In genomic region chrX:43974076-43974475, GRCh38 we compare ENCODE assay signal across 16 cellular contexts. TPM values are rescaled to one million over a fixed set of nuclear protein-coding genes. Genes with fewer than 3 reads are reported as not detected.
DNase-seq lines count a peak whose midpoint lies in the region; ATAC-seq and TF ChIP-seq lines count a peak whose summit lies in the region.
"Had no signal": no experiment of that assay in that cellular context is flagged by ENCODE, and none has a peak within 500 bp of the region (broad histone marks: within the 10 kb centered on the region; RNA-seq: fewer than 3 reads in every experiment).

No MANE protein-coding gene starts in this region.

- no peaks in the 10 kb centered on the region for H3K36me3 Mint-ChIP-seq in CD4-positive, alpha-beta T cell (ENCODE audit: low read depth)
- no peaks in the 10 kb centered on the region for H3K36me3 Mint-ChIP-seq in natural killer cell treated with Interleukin-12 subunit alpha and Interleukin-12 subunit beta and Interleukin-15 and Interleukin-18, amount 100 ng/mL, for 72 hours

- no peak for TF ChIP-seq CTCF in CD4-positive, alpha-beta T cell (IDR thresholded peaks at IDR 0.05)
- TF ChIP-seq CTCF in GM20000 (IDR thresholded peaks at IDR 0.05; ENCODE audit: extremely low read depth, missing control alignments): no peak

- H3K4me3 Mint-ChIP-seq in CD4-positive, alpha-beta T cell: peak overlapping the region; percentile 81
- H3K4me3 Mint-ChIP-seq in natural killer cell treated with Interleukin-12 subunit alpha and Interleukin-12 subunit beta and Interleukin-15 and Interleukin-18, amount 100 ng/mL, for 72 hours: peak overlapping the region; percentile 65

- H3K27me3 Mint-ChIP-seq in CD4-positive, alpha-beta T cell: peaks cover 27% of the 10 kb centered on the region
- H3K27me3 Mint-ChIP-seq in natural killer cell treated with Interleukin-12 subunit alpha and Interleukin-12 subunit beta and Interleukin-15 and Interleukin-18, amount 100 ng/mL, for 72 hours: peaks cover 19 to 44% of the 10 kb centered on the region in 2 donors

- intact Hi-C loops in CD4-positive, alpha-beta T cell (cut with DNase I, micrococcal nuclease): no loop called here

- H3K27me3 ChIP-seq in CD4-positive, alpha-beta T cell (ENCODE audit: control insufficient read depth, insufficient read depth, low read length): peaks cover 19% of the 10 kb centered on the region
- peaks cover 33% of the 10 kb centered on the region for H3K27me3 ChIP-seq in HUES6 (ENCODE audit: control insufficient read depth, insufficient read depth, low read length)

- peaks cover 35% of the 10 kb centered on the region for H3K4me1 ChIP-seq in HUES6 (ENCODE audit: control insufficient read depth, insufficient read depth, low read length)
- H3K4me1 ChIP-seq: colonic mucosa had no signal

- no peak overlapping the region for H3K27ac Mint-ChIP-seq in CD4-positive, alpha-beta T cell
- no peak overlapping the region for H3K27ac Mint-ChIP-seq in natural killer cell treated with Interleukin-12 subunit alpha and Interleukin-12 subunit beta and Interleukin-15 and Interleukin-18, amount 100 ng/mL, for 72 hours
- H3K27ac Mint-ChIP-seq: activated CD4-positive, alpha-beta T cell treated with anti-CD3 and anti-CD28 coated beads, Interleukin-2, amount 10 ng/mL, durations not matched to agents 7 days and 5 days had no signal

- no peaks in the 10 kb centered on the region for H3K9me3 Mint-ChIP-seq in CD4-positive, alpha-beta T cell
- H3K9me3 Mint-ChIP-seq in natural killer cell treated with Interleukin-12 subunit alpha and Interleukin-12 subunit beta and Interleukin-15 and Interleukin-18, amount 100 ng/mL, for 72 hours: no peaks in the 10 kb centered on the region

- CTCF ChIA-PET in CD4-positive, alpha-beta T cell (lab: Charles Lee): no interaction called here

- ATAC-seq in CD4-positive, alpha-beta T cell (ENCODE audit: poor library complexity): no peak
- ATAC-seq in natural killer cell treated with Interleukin-12 subunit alpha and Interleukin-12 subunit beta and Interleukin-15 and Interleukin-18, amount 100 ng/mL, for 72 hours: no peak
- ATAC-seq in HG03520 (IDR thresholded peaks at IDR 0.05; ENCODE audit: unreplicated experiment): no peak

- H3K9me3 ChIP-seq in CD4-positive, alpha-beta T cell (ENCODE audit: control insufficient read depth, low read length): no peaks in the 10 kb centered on the region
- no peaks in the 10 kb centered on the region for H3K9me3 ChIP-seq in HUES6 (ENCODE audit: control insufficient read depth, insufficient read depth, low read depth, low read length)
- H3K9me3 ChIP-seq: colonic mucosa had no signal

- no peak overlapping the region for H3K9ac ChIP-seq in HUES6 (ENCODE audit: low read length)

- POLR2A ChIA-PET in CD4-positive, alpha-beta T cell (lab: Charles Lee): no interaction called here

- no peak for DNase-seq in CD4-positive, alpha-beta T cell
- DNase-seq in caudate nucleus (lab: John Stamatoyannopoulos, UW) (peak in 2 of 61 donors; percentile 12 to 45), GM20000 (ENCODE audit: low spot score) (no peak), NCI-H146 (lab: John Stamatoyannopoulos, UW) (no peak)
- no peak for DNase-seq in natural killer cell treated with Interleukin-12 subunit alpha and Interleukin-12 subunit beta and Interleukin-15 and Interleukin-18, amount 100 ng/mL, for 72 hours (ENCODE audit: low spot score)
- no peak for DNase-seq in central memory CD4-positive, alpha-beta T cell
- DNase-seq: activated CD4-positive, alpha-beta T cell treated with anti-CD3 and anti-CD28 coated beads, Interleukin-2, amount 10 ng/mL, durations not matched to agents 7 days and 5 days; activated naive CD4-positive, alpha-beta T cell treated with anti-CD3 and anti-CD28 coated beads, Interleukin-2, amount 50 U/mL, for 16 hours; colonic mucosa; KBM-7; mesendoderm; NCI-H1436 treated with DMSO at 0.1 percent for 48 hours; NCI-H510A treated with DMSO at 0.1 percent for 48 hours had no signal

- H3K4me3 ChIP-seq in HUES6 (ENCODE audit: low read depth, low read length): peak overlapping the region; percentile 59
- H3K4me3 ChIP-seq: colonic mucosa had no signal

- H3K27ac ChIP-seq in CD4-positive, alpha-beta T cell (ENCODE audit: low read depth, low read length): no peak overlapping the region
- H3K27ac ChIP-seq in HUES6 (ENCODE audit: low read depth, low read length): no peak overlapping the region
- H3K27ac ChIP-seq in caudate nucleus (ENCODE audit: low read depth, low read length): peak overlapping the region; percentile 89
- H3K27ac ChIP-seq: colonic mucosa had no signal

- peaks cover 17% of the 10 kb centered on the region for H3K4me1 Mint-ChIP-seq in CD4-positive, alpha-beta T cell (ENCODE audit: low read depth)
- peaks cover 5 to 8% of the 10 kb centered on the region in 2 donors for H3K4me1 Mint-ChIP-seq in natural killer cell treated with Interleukin-12 subunit alpha and Interleukin-12 subunit beta and Interleukin-15 and Interleukin-18, amount 100 ng/mL, for 72 hours (ENCODE audit: low read depth in 2 of 2)

- no peaks in the 10 kb centered on the region for H3K36me3 ChIP-seq in HUES6 (ENCODE audit: control insufficient read depth, insufficient read depth, low read length)
- H3K36me3 ChIP-seq: colonic mucosa had no signal

RNA-seq across cellular contexts. Expression of gene NDP, which starts 0.9 kb away (rescaled TPM):
- not detected for total RNA-seq in CD4-positive, alpha-beta T cell
- not detected for total RNA-seq in natural killer cell treated with Interleukin-12 subunit alpha and Interleukin-12 subunit beta and Interleukin-15 and Interleukin-18, amount 100 ng/mL, for 72 hours
- total RNA-seq: activated CD4-positive, alpha-beta T cell treated with anti-CD3 and anti-CD28 coated beads, Interleukin-2, amount 10 ng/mL, durations not matched to agents 7 days and 5 days; T-helper 1 cell treated with Interleukin-12 subunit alpha and Interleukin-12 subunit beta and Interleukin-4 antibody, amounts not matched to agents 30 ng/mL and 1 ng/mL, for 36 hours had no signal
